ENCODE assay signal across 20 cellular contexts in the genomic region with DNA sequence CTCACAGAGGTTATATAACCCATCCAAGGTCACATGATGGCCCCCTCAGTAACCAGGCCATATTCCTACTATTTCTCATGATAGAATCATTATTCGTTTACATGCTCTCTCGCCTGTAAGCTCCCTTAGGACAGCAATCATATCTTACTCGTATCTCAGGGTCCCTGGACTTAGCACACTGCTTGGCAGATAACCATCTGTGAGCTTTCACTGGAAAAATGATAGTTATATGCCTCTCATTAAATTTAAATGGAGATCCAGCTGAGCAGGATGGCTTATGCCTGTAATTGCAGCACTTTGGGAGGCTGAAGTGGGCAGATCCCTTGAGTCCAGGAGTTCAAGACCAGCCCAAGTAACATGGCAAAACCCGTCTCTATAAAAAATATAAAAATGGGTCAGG.
"Had no signal": no experiment of that assay in that cellular context is flagged by ENCODE, and none has a peak within 500 bp of the region (broad histone marks: within the 10 kb centered on the region; RNA-seq: fewer than 3 reads in every experiment).

No MANE protein-coding gene starts in this region.

- H3K27me3 ChIP-seq: suprapubic skin had no signal

- H3K27me3 Mint-ChIP-seq: activated CD4-positive, alpha-beta T cell treated with anti-CD3 and anti-CD28 coated beads, Interleukin-2, amount 10 ng/mL, durations not matched to agents 24 days and 14 days; activated CD8-positive, alpha-beta T cell treated with anti-CD3 and anti-CD28 coated beads for 36 hours; activated naive CD8-positive, alpha-beta T cell treated with anti-CD3 and anti-CD28 coated beads for 36 hours; activated T-helper 17 cell treated with anti-CD3 and anti-CD28 coated beads, Interleukin-2, amount 50 U/mL, for 72 hours; stimulated activated naive CD8-positive, alpha-beta T cell treated with anti-CD3 and anti-CD28 coated beads, Interleukin-15, Interleukin-2, amounts not matched to agents 100 ng/mL and 50 ng/mL, for 24 hours; type B pancreatic cell had no signal

- H3K4me3 Mint-ChIP-seq: activated CD4-positive, alpha-beta T cell treated with anti-CD3 and anti-CD28 coated beads, Interleukin-2, amount 10 ng/mL, durations not matched to agents 24 days and 14 days; activated CD8-positive, alpha-beta T cell treated with anti-CD3 and anti-CD28 coated beads for 36 hours; activated naive CD8-positive, alpha-beta T cell treated with anti-CD3 and anti-CD28 coated beads for 36 hours; immature natural killer cell; mesothelial cell of epicardium; nephron; stimulated activated naive CD8-positive, alpha-beta T cell treated with anti-CD3 and anti-CD28 coated beads, Interleukin-15, Interleukin-2, amounts not matched to agents 100 ng/mL and 50 ng/mL, for 24 hours; type B pancreatic cell had no signal

- H3K4me1 Mint-ChIP-seq: mesothelial cell of epicardium, nephron had no signal

- H3K36me3 ChIP-seq: cardiac muscle cell, prostate gland, suprapubic skin had no signal

- H3K27ac ChIP-seq: cardiac muscle cell, prostate gland, suprapubic skin had no signal

- H3K9me3 ChIP-seq: prostate gland, suprapubic skin had no signal

- ATAC-seq: activated CD8-positive, alpha-beta T cell treated with anti-CD3 and anti-CD28 coated beads for 36 hours had no signal

- H3K9me3 Mint-ChIP-seq: activated CD4-positive, alpha-beta T cell treated with anti-CD3 and anti-CD28 coated beads, Interleukin-2, amount 10 ng/mL, durations not matched to agents 24 days and 14 days; activated CD8-positive, alpha-beta T cell treated with anti-CD3 and anti-CD28 coated beads for 36 hours; activated naive CD8-positive, alpha-beta T cell treated with anti-CD3 and anti-CD28 coated beads for 36 hours; activated T-helper 17 cell treated with anti-CD3 and anti-CD28 coated beads, Interleukin-2, amount 50 U/mL, for 72 hours; immature natural killer cell; mesothelial cell of epicardium; nephron; stimulated activated naive CD8-positive, alpha-beta T cell treated with anti-CD3 and anti-CD28 coated beads, Interleukin-15, Interleukin-2, amounts not matched to agents 100 ng/mL and 50 ng/mL, for 24 hours; type B pancreatic cell had no signal

- DNase-seq: activated CD4-positive, alpha-beta T cell treated with anti-CD3 and anti-CD28 coated beads, Interleukin-2, amount 10 ng/mL, durations not matched to agents 24 days and 14 days; activated CD8-positive, alpha-beta T cell treated with anti-CD3 and anti-CD28 coated beads for 36 hours; activated naive CD4-positive, alpha-beta T cell; activated naive CD8-positive, alpha-beta T cell treated with anti-CD3 and anti-CD28 coated beads for 36 hours; activated T-cell treated with anti-CD3 and anti-CD28 coated beads, Interleukin-2, amount 50 U/mL, for 1 hour; amniotic stem cell; erythroblast; foreskin melanocyte; immature natural killer cell; occipital lobe; right cardiac atrium had no signal

- H3K4me1 ChIP-seq: prostate gland had no signal

- H3K36me3 Mint-ChIP-seq: activated naive CD8-positive, alpha-beta T cell treated with anti-CD3 and anti-CD28 coated beads for 36 hours; immature natural killer cell; type B pancreatic cell had no signal

- H3K27ac Mint-ChIP-seq: activated CD4-positive, alpha-beta T cell treated with anti-CD3 and anti-CD28 coated beads, Interleukin-2, amount 10 ng/mL, durations not matched to agents 24 days and 14 days; activated CD8-positive, alpha-beta T cell treated with anti-CD3 and anti-CD28 coated beads for 36 hours; mesothelial cell of epicardium; nephron; type B pancreatic cell had no signal

- H3K4me3 ChIP-seq: cardiac muscle cell, lung, prostate gland, suprapubic skin had no signal
